2 cellular contexts compared by ENCODE assay signal in the genomic region with DNA sequence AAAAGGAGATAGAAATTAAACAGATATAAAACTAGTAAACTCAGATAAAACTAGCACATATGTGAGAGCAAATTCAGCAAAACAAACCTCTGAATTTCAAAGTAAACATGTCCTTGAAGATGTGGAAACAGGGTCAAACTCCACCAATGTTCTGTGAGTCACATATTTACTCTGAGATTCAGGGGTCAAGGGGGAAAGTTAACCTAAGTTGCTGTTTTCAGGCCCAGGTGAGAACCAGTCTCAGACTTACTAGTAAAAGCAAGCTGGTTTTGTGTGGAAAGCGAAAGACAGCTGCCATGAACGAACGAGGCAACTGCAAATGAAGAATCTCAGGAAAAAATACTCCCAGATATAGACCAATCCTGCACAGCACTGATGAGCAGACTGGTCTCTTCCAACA.
A peak's percentile ranks its signal among the peaks of the same experiment; 100 is the strongest.
TF ChIP-seq lines count a peak whose summit lies in the region.

No MANE protein-coding gene starts in this region.

TF ChIP-seq in WTC11, 78 proteins besides CTCF, POLR2A, EP300 and RAD21:
- TF ChIP-seq, protein P1, sequence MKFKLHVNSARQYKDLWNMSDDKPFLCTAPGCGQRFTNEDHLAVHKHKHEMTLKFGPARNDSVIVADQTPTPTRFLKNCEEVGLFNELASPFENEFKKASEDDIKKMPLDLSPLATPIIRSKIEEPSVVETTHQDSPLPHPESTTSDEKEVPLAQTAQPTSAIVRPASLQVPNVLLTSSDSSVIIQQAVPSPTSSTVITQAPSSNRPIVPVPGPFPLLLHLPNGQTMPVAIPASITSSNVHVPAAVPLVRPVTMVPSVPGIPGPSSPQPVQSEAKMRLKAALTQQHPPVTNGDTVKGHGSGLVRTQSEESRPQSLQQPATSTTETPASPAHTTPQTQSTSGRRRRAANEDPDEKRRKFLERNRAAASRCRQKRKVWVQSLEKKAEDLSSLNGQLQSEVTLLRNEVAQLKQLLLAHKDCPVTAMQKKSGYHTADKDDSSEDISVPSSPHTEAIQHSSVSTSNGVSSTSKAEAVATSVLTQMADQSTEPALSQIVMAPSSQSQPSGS (CRISPR knock-in tag; IDR thresholded peaks at IDR 0.05; ENCODE audit: borderline replicate concordance, low read depth) = no peak
- TF ChIP-seq KAT7 (CRISPR knock-in tag; IDR thresholded peaks at IDR 0.05; ENCODE audit: borderline replicate concordance) (no peak), GABPB1 (CRISPR knock-in tag; IDR thresholded peaks at IDR 0.05) (peak; percentile 79; the same call in 1 of the 2 replicates), SMAD4 (CRISPR knock-in tag; IDR thresholded peaks at IDR 0.05) (no peak), OVOL2 (CRISPR knock-in tag; IDR thresholded peaks at IDR 0.05; ENCODE audit: borderline replicate concordance) (no peak)
- TF ChIP-seq, protein P2, sequence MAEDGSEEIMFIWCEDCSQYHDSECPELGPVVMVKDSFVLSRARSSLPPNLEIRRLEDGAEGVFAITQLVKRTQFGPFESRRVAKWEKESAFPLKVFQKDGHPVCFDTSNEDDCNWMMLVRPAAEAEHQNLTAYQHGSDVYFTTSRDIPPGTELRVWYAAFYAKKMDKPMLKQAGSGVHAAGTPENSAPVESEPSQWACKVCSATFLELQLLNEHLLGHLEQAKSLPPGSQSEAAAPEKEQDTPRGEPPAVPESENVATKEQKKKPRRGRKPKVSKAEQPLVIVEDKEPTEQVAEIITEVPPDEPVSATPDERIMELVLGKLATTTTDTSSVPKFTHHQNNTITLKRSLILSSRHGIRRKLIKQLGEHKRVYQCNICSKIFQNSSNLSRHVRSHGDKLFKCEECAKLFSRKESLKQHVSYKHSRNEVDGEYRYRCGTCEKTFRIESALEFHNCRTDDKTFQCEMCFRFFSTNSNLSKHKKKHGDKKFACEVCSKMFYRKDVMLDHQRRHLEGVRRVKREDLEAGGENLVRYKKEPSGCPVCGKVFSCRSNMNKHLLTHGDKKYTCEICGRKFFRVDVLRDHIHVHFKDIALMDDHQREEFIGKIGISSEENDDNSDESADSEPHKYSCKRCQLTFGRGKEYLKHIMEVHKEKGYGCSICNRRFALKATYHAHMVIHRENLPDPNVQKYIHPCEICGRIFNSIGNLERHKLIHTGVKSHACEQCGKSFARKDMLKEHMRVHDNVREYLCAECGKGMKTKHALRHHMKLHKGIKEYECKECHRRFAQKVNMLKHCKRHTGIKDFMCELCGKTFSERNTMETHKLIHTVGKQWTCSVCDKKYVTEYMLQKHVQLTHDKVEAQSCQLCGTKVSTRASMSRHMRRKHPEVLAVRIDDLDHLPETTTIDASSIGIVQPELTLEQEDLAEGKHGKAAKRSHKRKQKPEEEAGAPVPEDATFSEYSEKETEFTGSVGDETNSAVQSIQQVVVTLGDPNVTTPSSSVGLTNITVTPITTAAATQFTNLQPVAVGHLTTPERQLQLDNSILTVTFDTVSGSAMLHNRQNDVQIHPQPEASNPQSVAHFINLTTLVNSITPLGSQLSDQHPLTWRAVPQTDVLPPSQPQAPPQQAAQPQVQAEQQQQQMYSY (CRISPR knock-in tag; IDR thresholded peaks at IDR 0.05) = no peak
- TF ChIP-seq, protein P3, sequence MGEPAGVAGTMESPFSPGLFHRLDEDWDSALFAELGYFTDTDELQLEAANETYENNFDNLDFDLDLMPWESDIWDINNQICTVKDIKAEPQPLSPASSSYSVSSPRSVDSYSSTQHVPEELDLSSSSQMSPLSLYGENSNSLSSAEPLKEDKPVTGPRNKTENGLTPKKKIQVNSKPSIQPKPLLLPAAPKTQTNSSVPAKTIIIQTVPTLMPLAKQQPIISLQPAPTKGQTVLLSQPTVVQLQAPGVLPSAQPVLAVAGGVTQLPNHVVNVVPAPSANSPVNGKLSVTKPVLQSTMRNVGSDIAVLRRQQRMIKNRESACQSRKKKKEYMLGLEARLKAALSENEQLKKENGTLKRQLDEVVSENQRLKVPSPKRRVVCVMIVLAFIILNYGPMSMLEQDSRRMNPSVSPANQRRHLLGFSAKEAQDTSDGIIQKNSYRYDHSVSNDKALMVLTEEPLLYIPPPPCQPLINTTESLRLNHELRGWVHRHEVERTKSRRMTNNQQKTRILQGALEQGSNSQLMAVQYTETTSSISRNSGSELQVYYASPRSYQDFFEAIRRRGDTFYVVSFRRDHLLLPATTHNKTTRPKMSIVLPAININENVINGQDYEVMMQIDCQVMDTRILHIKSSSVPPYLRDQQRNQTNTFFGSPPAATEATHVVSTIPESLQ (CRISPR knock-in tag; IDR thresholded peaks at IDR 0.05) = no peak

TF ChIP-seq in HepG2, 621 proteins besides CTCF, POLR2A, EP300 and RAD21 (continues in another document):
- TF ChIP-seq ZBTB33 (CRISPR knock-in tag; IDR thresholded peaks at IDR 0.05) (peak; percentile 74), SMAD9 (CRISPR knock-in tag; IDR thresholded peaks at IDR 0.05) (no peak), TEAD3 (CRISPR knock-in tag; optimal IDR thresholded peaks at IDR 0.05; ENCODE audit: borderline replicate concordance) (peak; percentile 83), ZBTB21 (CRISPR knock-in tag; IDR thresholded peaks at IDR 0.05) (peak; percentile 21; the same call in 1 of the 2 replicates), ZNF589 (CRISPR knock-in tag; conservative IDR thresholded peaks at IDR 0.05) (no peak), ZFP1 (CRISPR knock-in tag; IDR thresholded peaks at IDR 0.05) (0 out of 2 replicates have a peak, but pooled peaks have one; percentile 40), ZNF7 (CRISPR knock-in tag; IDR thresholded peaks at IDR 0.05) (no peak), RELA (CRISPR knock-in tag; IDR thresholded peaks at IDR 0.05) (no peak), ZSCAN21 (CRISPR knock-in tag; IDR thresholded peaks at IDR 0.05; ENCODE audit: borderline replicate concordance) (no peak), TCF7 (IDR thresholded peaks at IDR 0.05; ENCODE audit: low read depth) (peak; percentile 83), BRD4 (CRISPR knock-in tag; IDR thresholded peaks at IDR 0.05) (0 out of 2 replicates have a peak, but pooled peaks have one; percentile 57), UBTF (CRISPR knock-in tag; IDR thresholded peaks at IDR 0.05) (no peak), ZNF572 (CRISPR knock-in tag; IDR thresholded peaks at IDR 0.05) (no peak), ARID2 (CRISPR knock-in tag; IDR thresholded peaks at IDR 0.05; ENCODE audit: borderline replicate concordance) (no peak), FIP1L1 (IDR thresholded peaks at IDR 0.05; ENCODE audit: borderline replicate concordance, insufficient read depth, low read depth, low read length) (no peak), HNRNPH1 (optimal IDR thresholded peaks at IDR 0.05; ENCODE audit: low read depth, low read length) (no peak), RAD51 (IDR thresholded peaks at IDR 0.05; ENCODE audit: borderline replicate concordance) (no peak), CHD2 (IDR thresholded peaks at IDR 0.05; ENCODE audit: low read depth, low read length) (no peak), HMG20A (CRISPR knock-in tag; IDR thresholded peaks at IDR 0.05; ENCODE audit: borderline replicate concordance) (peak; percentile 97), MIER2 (CRISPR knock-in tag; IDR thresholded peaks at IDR 0.05) (peak; percentile 68; the same call in 1 of the 2 replicates), ZMYM2 (CRISPR knock-in tag; IDR thresholded peaks at IDR 0.05) (peak; percentile 50; the same call in 1 of the 2 replicates)
- TF ChIP-seq, protein P4, sequence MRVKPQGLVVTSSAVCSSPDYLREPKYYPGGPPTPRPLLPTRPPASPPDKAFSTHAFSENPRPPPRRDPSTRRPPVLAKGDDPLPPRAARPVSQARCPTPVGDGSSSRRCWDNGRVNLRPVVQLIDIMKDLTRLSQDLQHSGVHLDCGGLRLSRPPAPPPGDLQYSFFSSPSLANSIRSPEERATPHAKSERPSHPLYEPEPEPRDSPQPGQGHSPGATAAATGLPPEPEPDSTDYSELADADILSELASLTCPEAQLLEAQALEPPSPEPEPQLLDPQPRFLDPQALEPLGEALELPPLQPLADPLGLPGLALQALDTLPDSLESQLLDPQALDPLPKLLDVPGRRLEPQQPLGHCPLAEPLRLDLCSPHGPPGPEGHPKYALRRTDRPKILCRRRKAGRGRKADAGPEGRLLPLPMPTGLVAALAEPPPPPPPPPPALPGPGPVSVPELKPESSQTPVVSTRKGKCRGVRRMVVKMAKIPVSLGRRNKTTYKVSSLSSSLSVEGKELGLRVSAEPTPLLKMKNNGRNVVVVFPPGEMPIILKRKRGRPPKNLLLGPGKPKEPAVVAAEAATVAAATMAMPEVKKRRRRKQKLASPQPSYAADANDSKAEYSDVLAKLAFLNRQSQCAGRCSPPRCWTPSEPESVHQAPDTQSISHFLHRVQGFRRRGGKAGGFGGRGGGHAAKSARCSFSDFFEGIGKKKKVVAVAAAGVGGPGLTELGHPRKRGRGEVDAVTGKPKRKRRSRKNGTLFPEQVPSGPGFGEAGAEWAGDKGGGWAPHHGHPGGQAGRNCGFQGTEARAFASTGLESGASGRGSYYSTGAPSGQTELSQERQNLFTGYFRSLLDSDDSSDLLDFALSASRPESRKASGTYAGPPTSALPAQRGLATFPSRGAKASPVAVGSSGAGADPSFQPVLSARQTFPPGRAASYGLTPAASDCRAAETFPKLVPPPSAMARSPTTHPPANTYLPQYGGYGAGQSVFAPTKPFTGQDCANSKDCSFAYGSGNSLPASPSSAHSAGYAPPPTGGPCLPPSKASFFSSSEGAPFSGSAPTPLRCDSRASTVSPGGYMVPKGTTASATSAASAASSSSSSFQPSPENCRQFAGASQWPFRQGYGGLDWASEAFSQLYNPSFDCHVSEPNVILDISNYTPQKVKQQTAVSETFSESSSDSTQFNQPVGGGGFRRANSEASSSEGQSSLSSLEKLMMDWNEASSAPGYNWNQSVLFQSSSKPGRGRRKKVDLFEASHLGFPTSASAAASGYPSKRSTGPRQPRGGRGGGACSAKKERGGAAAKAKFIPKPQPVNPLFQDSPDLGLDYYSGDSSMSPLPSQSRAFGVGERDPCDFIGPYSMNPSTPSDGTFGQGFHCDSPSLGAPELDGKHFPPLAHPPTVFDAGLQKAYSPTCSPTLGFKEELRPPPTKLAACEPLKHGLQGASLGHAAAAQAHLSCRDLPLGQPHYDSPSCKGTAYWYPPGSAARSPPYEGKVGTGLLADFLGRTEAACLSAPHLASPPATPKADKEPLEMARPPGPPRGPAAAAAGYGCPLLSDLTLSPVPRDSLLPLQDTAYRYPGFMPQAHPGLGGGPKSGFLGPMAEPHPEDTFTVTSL (CRISPR knock-in tag; IDR thresholded peaks at IDR 0.05; ENCODE audit: borderline replicate concordance) = peak; percentile 94
- TF ChIP-seq, protein P5, sequence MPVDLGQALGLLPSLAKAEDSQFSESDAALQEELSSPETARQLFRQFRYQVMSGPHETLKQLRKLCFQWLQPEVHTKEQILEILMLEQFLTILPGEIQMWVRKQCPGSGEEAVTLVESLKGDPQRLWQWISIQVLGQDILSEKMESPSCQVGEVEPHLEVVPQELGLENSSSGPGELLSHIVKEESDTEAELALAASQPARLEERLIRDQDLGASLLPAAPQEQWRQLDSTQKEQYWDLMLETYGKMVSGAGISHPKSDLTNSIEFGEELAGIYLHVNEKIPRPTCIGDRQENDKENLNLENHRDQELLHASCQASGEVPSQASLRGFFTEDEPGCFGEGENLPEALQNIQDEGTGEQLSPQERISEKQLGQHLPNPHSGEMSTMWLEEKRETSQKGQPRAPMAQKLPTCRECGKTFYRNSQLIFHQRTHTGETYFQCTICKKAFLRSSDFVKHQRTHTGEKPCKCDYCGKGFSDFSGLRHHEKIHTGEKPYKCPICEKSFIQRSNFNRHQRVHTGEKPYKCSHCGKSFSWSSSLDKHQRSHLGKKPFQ (CRISPR knock-in tag; IDR thresholded peaks at IDR 0.05; ENCODE audit: insufficient replicate concordance) = no peak
- TF ChIP-seq, protein P6, sequence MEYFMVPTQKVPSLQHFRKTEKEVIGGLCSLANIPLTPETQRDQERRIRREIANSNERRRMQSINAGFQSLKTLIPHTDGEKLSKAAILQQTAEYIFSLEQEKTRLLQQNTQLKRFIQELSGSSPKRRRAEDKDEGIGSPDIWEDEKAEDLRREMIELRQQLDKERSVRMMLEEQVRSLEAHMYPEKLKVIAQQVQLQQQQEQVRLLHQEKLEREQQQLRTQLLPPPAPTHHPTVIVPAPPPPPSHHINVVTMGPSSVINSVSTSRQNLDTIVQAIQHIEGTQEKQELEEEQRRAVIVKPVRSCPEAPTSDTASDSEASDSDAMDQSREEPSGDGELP (IDR thresholded peaks at IDR 0.05; ENCODE audit: borderline replicate concordance, low read depth) = peak; percentile 75
- TF ChIP-seq, protein P7, sequence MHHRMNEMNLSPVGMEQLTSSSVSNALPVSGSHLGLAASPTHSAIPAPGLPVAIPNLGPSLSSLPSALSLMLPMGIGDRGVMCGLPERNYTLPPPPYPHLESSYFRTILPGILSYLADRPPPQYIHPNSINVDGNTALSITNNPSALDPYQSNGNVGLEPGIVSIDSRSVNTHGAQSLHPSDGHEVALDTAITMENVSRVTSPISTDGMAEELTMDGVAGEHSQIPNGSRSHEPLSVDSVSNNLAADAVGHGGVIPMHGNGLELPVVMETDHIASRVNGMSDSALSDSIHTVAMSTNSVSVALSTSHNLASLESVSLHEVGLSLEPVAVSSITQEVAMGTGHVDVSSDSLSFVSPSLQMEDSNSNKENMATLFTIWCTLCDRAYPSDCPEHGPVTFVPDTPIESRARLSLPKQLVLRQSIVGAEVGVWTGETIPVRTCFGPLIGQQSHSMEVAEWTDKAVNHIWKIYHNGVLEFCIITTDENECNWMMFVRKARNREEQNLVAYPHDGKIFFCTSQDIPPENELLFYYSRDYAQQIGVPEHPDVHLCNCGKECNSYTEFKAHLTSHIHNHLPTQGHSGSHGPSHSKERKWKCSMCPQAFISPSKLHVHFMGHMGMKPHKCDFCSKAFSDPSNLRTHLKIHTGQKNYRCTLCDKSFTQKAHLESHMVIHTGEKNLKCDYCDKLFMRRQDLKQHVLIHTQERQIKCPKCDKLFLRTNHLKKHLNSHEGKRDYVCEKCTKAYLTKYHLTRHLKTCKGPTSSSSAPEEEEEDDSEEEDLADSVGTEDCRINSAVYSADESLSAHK (CRISPR knock-in tag; IDR thresholded peaks at IDR 0.05; ENCODE audit: borderline replicate concordance) = no peak
